ENCODE assay signal across 8 cellular contexts in the genomic region with DNA sequence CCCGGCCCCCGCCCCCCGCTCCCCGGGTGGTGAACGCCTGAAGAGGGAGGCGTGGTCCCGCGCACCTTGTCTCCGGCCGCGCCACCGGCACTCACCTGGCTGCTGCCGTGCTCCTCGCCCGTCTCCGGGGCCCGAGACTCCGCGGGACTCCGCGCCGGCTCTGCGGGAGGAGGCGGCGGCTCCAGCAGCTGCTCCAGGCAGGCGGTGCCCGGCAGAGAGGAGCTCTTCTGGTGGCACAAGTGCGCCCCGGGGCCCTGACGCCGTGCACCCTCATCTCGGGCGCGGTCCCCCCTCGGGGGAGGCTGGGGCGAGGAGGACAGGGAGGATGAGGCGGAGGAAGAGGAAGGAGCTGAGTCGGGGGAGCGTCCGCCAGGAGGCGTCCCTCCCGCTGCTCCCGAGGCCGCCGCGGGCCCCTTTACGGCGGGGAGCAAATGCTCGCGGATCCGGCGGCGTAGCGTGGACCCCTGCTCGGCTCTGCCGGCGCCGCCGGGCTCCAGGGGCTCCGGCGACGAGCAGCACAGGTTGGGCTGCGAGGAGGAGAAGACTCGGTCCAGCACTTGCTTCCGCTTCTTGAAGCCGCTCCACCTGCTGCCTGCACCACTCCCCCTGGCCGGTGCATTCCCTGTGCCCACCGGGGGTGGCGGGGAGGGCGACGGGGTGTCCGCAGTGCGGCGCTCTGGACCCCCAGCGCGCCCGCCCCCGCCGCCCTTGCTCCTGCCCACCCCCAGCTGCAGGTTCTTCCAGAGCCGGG. TPM values are rescaled to one million over a fixed set of nuclear protein-coding genes. Genes with fewer than 3 reads are reported as not detected.
A peak's percentile ranks its signal among the peaks of the same experiment; 100 is the strongest.
DNase-seq lines count a peak whose midpoint lies in the region; ATAC-seq, FAIRE-seq and TF ChIP-seq lines count a peak whose summit lies in the region.

No MANE protein-coding gene starts in this region.

- no peak overlapping the region for H4K5ac ChIP-seq in H1 (ENCODE audit: insufficient read length, low read depth, low read length)

- H2BK15ac ChIP-seq in H1 (ENCODE audit: low read length): peak overlapping the region; percentile 21; the same call in 1 of the 2 replicates

- WGBS in H1 (ENCODE audit: extremely low coverage in 1 of 2, insufficient coverage in 1 of 2, insufficient read length in 1 of 2, insufficient replicate concordance in 2 of 2, low coverage in 1 of 2, low lambda C conversion rate in 2 of 2, missing lambda C conversion rate in 1 of 2), 2 experiments: 5% methylated on average over 36 of the region's 80 CpGs; no CpG with 5 or more reads in 1 of the 2 experiments
- WGBS in urinary bladder: under 1% methylated on average over 80 of the region's 80 CpGs

- H3K27ac Mint-ChIP-seq in T-cell: no peak overlapping the region

- H3K18ac ChIP-seq in H1 (ENCODE audit: extremely low read depth, low read length): 0 out of 2 replicates have a peak overlapping the region, but pooled peaks have one; percentile 48

- TF ChIP-seq EP300 in H1 (IDR thresholded peaks at IDR 0.05; ENCODE audit: borderline replicate concordance in 1 of 2, low read depth in 2 of 2, low read length in 2 of 2): no peak

- intact Hi-C loops in mucosa of descending colon (cut with DNase I, micrococcal nuclease): no loop called here

- no peak overlapping the region for H2AK5ac ChIP-seq in H1 (ENCODE audit: low read depth, low read length)

- ATAC-seq in DND-41 (ENCODE audit: insufficient read depth, low read depth) (peak; percentile 48; the same call in 2 of the 3 replicates), GM19452 (IDR thresholded peaks at IDR 0.05; ENCODE audit: unreplicated experiment) (peak; percentile 48), T-cell (replicated peaks in 1 of 4) (peak; percentile 39 to 64 (median 56)), mucosa of descending colon (peak; percentile 73)

- H2BK5ac ChIP-seq in H1 (ENCODE audit: low read depth, low read length): peak overlapping the region; percentile 77; the same call in 1 of the 2 replicates

- no peak overlapping the region; the same call in 1 of the 2 replicates for H4K8ac ChIP-seq in H1 (ENCODE audit: extremely low read depth, insufficient read depth, low read length)

- no peak overlapping the region for H3K14ac ChIP-seq in H1 (ENCODE audit: insufficient read length)

- no peak overlapping the region for H3K9ac ChIP-seq in DND-41 (ENCODE audit: low read depth, low read length)
- no peak overlapping the region; a peak in 1 of 7 replicates for H3K9ac ChIP-seq in H1 (replicated peaks in 1 of 4; ENCODE audit: extremely low read depth in 1 of 4, low read depth in 3 of 4, low read length in 3 of 4)
- H3K9ac ChIP-seq in Karpas-422 (ENCODE audit: low read length): no peak overlapping the region

- H3K56ac ChIP-seq in H1 (replicated peaks; ENCODE audit: insufficient read length, low read depth, low read length): no peak overlapping the region

- TF ChIP-seq RAD21 in H1 (IDR thresholded peaks at IDR 0.05 in 1 of 2, conservative IDR thresholded peaks at IDR 0.05 in 1 of 2; ENCODE audit: low read depth in 2 of 2, low read length in 2 of 2): peak; percentile 13 to 19; a peak in 2 of 4 replicates

- peaks cover 12% of the 10 kb centered on the region for H3K23me2 ChIP-seq in H1 (ENCODE audit: low read depth, low read length)

- no peak overlapping the region for H2BK20ac ChIP-seq in H1 (ENCODE audit: low read length)

- DNase-seq in DND-41 (no peak), HT1080 (ENCODE audit: low read depth) (peak; percentile 70), T-cell (peak in 4 of 34 experiments; percentile 1 to 7 (median 3)), H1 (ENCODE audit: low read depth in 1 of 2, low spot score in 2 of 2) (peak in 1 of 2 experiments; percentile 85), mucosa of descending colon (peak in 2 of 3 donors; percentile 21 to 44), Karpas-422 (no peak)

- no peaks in the 10 kb centered on the region for H3K4me1 ChIP-seq in DND-41 (ENCODE audit: insufficient read depth, low read length)
- peaks cover 3 to 12% (median 8%) of the 10 kb centered on the region in 4 experiments; a peak in 6 of 7 replicates for H3K4me1 ChIP-seq in H1 (replicated peaks in 1 of 4; ENCODE audit: control insufficient read depth in 3 of 4, insufficient read depth in 4 of 4, low read length in 3 of 4)
- H3K4me1 ChIP-seq in mucosa of descending colon (ENCODE audit: low read depth): peaks cover 8% of the 10 kb centered on the region
- H3K4me1 ChIP-seq in urinary bladder (ENCODE audit: insufficient read depth): no peaks in the 10 kb centered on the region
- H3K4me1 ChIP-seq in Karpas-422 (ENCODE audit: low read length): no peaks in the 10 kb centered on the region

- H4K91ac ChIP-seq in H1 (replicated peaks; ENCODE audit: insufficient read length, low read length): no peak overlapping the region

- TF ChIP-seq CTCF in DND-41 (IDR thresholded peaks at IDR 0.05; ENCODE audit: borderline replicate concordance, extremely low read depth, low read length, poor library complexity, severe bottlenecking): no peak
- TF ChIP-seq CTCF in H1 (IDR thresholded peaks at IDR 0.05; ENCODE audit: control extremely low read depth in 1 of 3, insufficient read depth in 1 of 3, low read depth in 1 of 3, low read length in 3 of 3): peak in 2 of 3 experiments; percentile 37 to 43; a peak in 2 of 4 replicates
- TF ChIP-seq CTCF in mucosa of descending colon (IDR thresholded peaks at IDR 0.05): no peak

- H3K4me2 ChIP-seq in DND-41 (ENCODE audit: insufficient read depth, low read length) (no peak overlapping the region), H1 (ENCODE audit: insufficient read depth in 1 of 2, low read depth in 2 of 2, low read length in 2 of 2) (peak overlapping the region; percentile 83 to 92), Karpas-422 (ENCODE audit: low read depth, low read length, poor library complexity, severe bottlenecking) (no peak overlapping the region)

- H2BK12ac ChIP-seq in H1 (ENCODE audit: low read depth, low read length): no peak overlapping the region

- H3K27ac ChIP-seq in DND-41 (ENCODE audit: low read length): no peak overlapping the region
- no peak overlapping the region for H3K27ac ChIP-seq in H1 (ENCODE audit: low read depth, low read length)
- no peak overlapping the region for H3K27ac ChIP-seq in urinary bladder (ENCODE audit: low read depth)
- no peak overlapping the region for H3K27ac ChIP-seq in Karpas-422 (ENCODE audit: low read length)

- H3K4ac ChIP-seq in H1 (replicated peaks; ENCODE audit: insufficient read length, low read depth, low read length): no peak overlapping the region

- no peaks in the 10 kb centered on the region for H3K9me2 ChIP-seq in Karpas-422 (replicated peaks; ENCODE audit: insufficient read depth, low read length)

- no peaks in the 10 kb centered on the region for H3K36me3 Mint-ChIP-seq in T-cell

- peaks cover 4 to 14% (median 14%) of the 10 kb centered on the region in 3 donors for H3K4me1 Mint-ChIP-seq in T-cell

- peaks cover 53% of the 10 kb centered on the region in 2 donors for H3K27me3 Mint-ChIP-seq in T-cell

- H3K79me2 ChIP-seq in DND-41 (ENCODE audit: insufficient read depth, low read length) (no peaks in the 10 kb centered on the region), H1 (ENCODE audit: control insufficient read depth in 1 of 2, insufficient read depth in 2 of 2, low read length in 2 of 2) (no peaks in the 10 kb centered on the region), Karpas-422 (ENCODE audit: low read length) (no peaks in the 10 kb centered on the region)

- TF ChIP-seq POLR2A in H1 (IDR thresholded peaks at IDR 0.05; ENCODE audit: control extremely low read depth in 1 of 2, low read depth in 2 of 2, low read length in 2 of 2): no peak

- H3K4me3 Mint-ChIP-seq in T-cell: peak overlapping the region in 1 of 3 donors; percentile 63

- FAIRE-seq in H1 (lab: Jason Lieb, UNC): no peak

- CTCF ChIA-PET in T-cell (lab: Charles Lee) (interaction anchor here (0.6 to 0.7 kb wide), 2 partner anchors 9 to 15 kb away, joined by 4 read pairs; no protein-coding TSS in a partner anchor), H1 (lab: Charles Lee; ENCODE audit: partially characterized antibody) (interaction anchor here (0.8 to 1.4 kb wide), 4 partner anchors 25 to 256 kb away, joined by 3 to 4 read pairs (median 4); no protein-coding TSS in a partner anchor)

- no peaks in the 10 kb centered on the region for H3K79me1 ChIP-seq in H1 (ENCODE audit: low read depth, low read length)

- no peak overlapping the region for H2AFZ ChIP-seq in DND-41 (ENCODE audit: low read depth, low read length)
- peak overlapping the region; percentile 39; the same call in 1 of the 2 replicates for H2AFZ ChIP-seq in H1 (ENCODE audit: low read length)
- no peak overlapping the region for H2AFZ ChIP-seq in Karpas-422 (ENCODE audit: low read length)

- peaks cover 3% of the 10 kb centered on the region for H3K27me3 ChIP-seq in DND-41 (ENCODE audit: insufficient read depth, low read length, poor library complexity)
- H3K27me3 ChIP-seq in H1 (replicated peaks in 1 of 4; ENCODE audit: control insufficient read depth in 3 of 4, extremely low read depth in 1 of 4, insufficient read depth in 3 of 4, low read length in 3 of 4): peaks cover 2 to 22% (median 15%) of the 10 kb centered on the region in 4 experiments
- H3K27me3 ChIP-seq in Karpas-422 (ENCODE audit: low read length): no peaks in the 10 kb centered on the region

- H3K9me3 ChIP-seq in DND-41 (ENCODE audit: insufficient read depth, low read length, severe bottlenecking) (no peaks in the 10 kb centered on the region), H1 (ENCODE audit: insufficient read depth in 2 of 2, low read depth in 1 of 2, low read length in 1 of 2) (no peaks in the 10 kb centered on the region), mucosa of descending colon (no peaks in the 10 kb centered on the region), Karpas-422 (ENCODE audit: low read length) (no peaks in the 10 kb centered on the region)

- H3K4me3 ChIP-seq in DND-41 (ENCODE audit: low read depth in 1 of 2, low read length in 2 of 2) (no peak overlapping the region), H1 (ENCODE audit: extremely low read depth in 1 of 4, insufficient read depth in 2 of 4, low read depth in 3 of 4, low read length in 4 of 4) (peak overlapping the region; percentile 45 to 88 (median 67)), mucosa of descending colon (no peak overlapping the region), urinary bladder (ENCODE audit: low read depth, low read length) (peak overlapping the region; percentile 57), Karpas-422 (ENCODE audit: low read length) (no peak overlapping the region)

- H4K20me1 ChIP-seq in DND-41 (ENCODE audit: insufficient read depth, low read length) (no peaks in the 10 kb centered on the region), H1 (replicated peaks in 1 of 2; ENCODE audit: control insufficient read depth in 1 of 2, insufficient read depth in 2 of 2, low read length in 2 of 2) (no peaks in the 10 kb centered on the region), Karpas-422 (ENCODE audit: insufficient read depth, low read depth, low read length) (no peaks in the 10 kb centered on the region)

- no peaks in the 10 kb centered on the region for H3K36me3 ChIP-seq in DND-41 (ENCODE audit: insufficient read depth, low read length)
- H3K36me3 ChIP-seq in H1 (ENCODE audit: control insufficient read depth in 2 of 4, insufficient read depth in 4 of 4, low read length in 3 of 4): no peaks in the 10 kb centered on the region
- H3K36me3 ChIP-seq in mucosa of descending colon (ENCODE audit: low read depth): no peaks in the 10 kb centered on the region
- no peaks in the 10 kb centered on the region for H3K36me3 ChIP-seq in urinary bladder (ENCODE audit: insufficient read depth)
- H3K36me3 ChIP-seq in Karpas-422 (ENCODE audit: insufficient read depth, low read length): no peaks in the 10 kb centered on the region

- POLR2A ChIA-PET in T-cell (lab: Charles Lee): no interaction called here
- POLR2A ChIA-PET in H1 (lab: Charles Lee; ENCODE audit: partially characterized antibody): interaction anchor here (0.8 to 0.9 kb wide), 2 partner anchors 11 to 310 kb away, joined by 3 read pairs; no protein-coding TSS in a partner anchor

- no peaks in the 10 kb centered on the region for H3K9me3 Mint-ChIP-seq in T-cell

- H2BK120ac ChIP-seq in H1 (replicated peaks; ENCODE audit: low read depth, low read length): no peak overlapping the region

- H3K23ac ChIP-seq in H1 (ENCODE audit: insufficient read length): no peak overlapping the region

RNA-seq across cellular contexts. Expression of gene MCTP1, which starts 1.0 kb away (rescaled TPM):
- 11.0 and 13.9 TPM in 2 replicates for total RNA-seq in HT1080 (2014; rRNA removed; shearing (Covaris generic))
- 6.1 and 6.8 TPM in 2 replicates for polyA plus RNA-seq in HT1080 (2015; cell fraction: cytosol; rRNA removed)
- polyA plus RNA-seq in HT1080 (2015; cell fraction: nucleus; rRNA removed): 10.4 and 13.3 TPM in 2 replicates
- total RNA-seq in T-cell (1 to 10 TPM in 3 of 5 donors, under 1 TPM in 1, not detected in 1; 0.21 to 2.9 (median 1.7) TPM), mucosa of descending colon (10 to 100 TPM in 1 of 3 donors, 1 to 10 TPM in 2; 6.8 to 12.3 (median 7.7) TPM), urinary bladder (45.7 TPM)
- 3.4 TPM in 2 replicates for total RNA-seq in H1 (2021; fragmentation: NEBNext Ultra II Directional; extraction: Animal tissue kit (Norgen Biotek cat#: 25700))
- polyA plus RNA-seq in H1 (2011; rRNA removed) (0.31 and 0.56 TPM in 2 replicates), urinary bladder (10.5 TPM)
- polyA plus RNA-seq in H1 (2011; cell fraction: cytosol; rRNA removed): 0.75 TPM
- polyA plus RNA-seq in H1 (2011; cell fraction: nucleus; rRNA removed): 0.60 TPM
- 1.2 to 4.4 TPM (median 2.0 TPM) in 4 replicates for polyA plus RNA-seq in H1 (2012, experiment 1 of 2)
- 0.76 TPM for polyA plus RNA-seq in H1 (2012, experiment 2 of 2)
- 2.6 TPM for polyA plus RNA-seq in H1 (2013, experiment 1 of 2)
- 2.7 TPM for polyA plus RNA-seq in H1 (2013, experiment 2 of 2)
- polyA minus RNA-seq in H1 (2011; rRNA and poly(A)+ RNA removed): 2.6 and 2.9 TPM in 2 replicates
- 2.5 TPM for polyA minus RNA-seq in H1 (2011; cell fraction: cytosol; rRNA and poly(A)+ RNA removed)
- 7.9 TPM for polyA minus RNA-seq in H1 (2011; cell fraction: nucleus; rRNA and poly(A)+ RNA removed)
- total RNA-seq in Karpas-422 (2014; rRNA removed; shearing (Covaris generic); ENCODE audit: low replicate concordance): 0.40 and 0.41 TPM in 2 replicates

Comparison
In these comparisons a context has a peak if more than half of its experiments do, and no peak if none do; other contexts are left out.
1. DNase-seq: peak in HT1080 (single experiment) and mucosa of descending colon (2 of 3); none in DND-41 (single experiment) and Karpas-422 (single experiment).
2. H3K4me2 ChIP-seq: peak in H1 (2 of 2); none in DND-41 (single experiment) and Karpas-422 (single experiment).
3. H3K4me3 ChIP-seq: peak in H1 (4 of 4) and urinary bladder (single experiment); none in DND-41 (0 of 2), mucosa of descending colon (single experiment) and Karpas-422 (single experiment).
4. CTCF ChIP-seq: peak in H1 (2 of 3); none in DND-41 (single experiment) and mucosa of descending colon (single experiment).
5. Peak in every context shown above with its lines, with median percentiles within 50 percentile points of each other: ATAC-seq.